Comparison of ENCODE assay signal across 22 cellular contexts in genomic region chr7:28375729-28376128, GRCh38. TPM values are rescaled to one million over a fixed set of nuclear protein-coding genes. Genes with fewer than 3 reads are reported as not detected.
A peak's percentile ranks its signal among the peaks of the same experiment; 100 is the strongest.
DNase-seq lines count a peak whose midpoint lies in the region; ATAC-seq, FAIRE-seq and TF ChIP-seq lines count a peak whose summit lies in the region.
"Had no signal": no experiment of that assay in that cellular context is flagged by ENCODE, and none has a peak within 500 bp of the region (broad histone marks: within the 10 kb centered on the region; RNA-seq: fewer than 3 reads in every experiment).

No MANE protein-coding gene starts in this region.

- no peaks in the 10 kb centered on the region for H3K4me1 Mint-ChIP-seq in Caco-2 (ENCODE audit: low read depth, unreplicated experiment)
- H3K4me1 Mint-ChIP-seq: B cell; CD4-positive, alpha-beta memory T cell; CD4-positive, CD25-positive, alpha-beta regulatory T cell; CD8-positive, alpha-beta memory T cell had no signal

- POLR2A ChIA-PET in HepG2 (lab: Yijun Ruan, JAX) (no interaction called here), Caco-2 (lab: Charles Lee) (no interaction called here)

- H3K79me2 ChIP-seq in HepG2 (ENCODE audit: insufficient read depth, low read length): no peaks in the 10 kb centered on the region

- no peak overlapping the region for H3K27ac ChIP-seq in HepG2 (ENCODE audit: extremely low read length, insufficient read depth, low read length)
- no peak overlapping the region for H3K27ac ChIP-seq in right lobe of liver
- H3K27ac ChIP-seq: 22Rv1; A549; BLaER1 treated with 17β-estradiol and CSF1 and Interleukin-3, amounts not matched to agents 10 nM and 100 nM; C4-2B had no signal

- no TSS peak for BruUV-seq in HepG2 (replicated peaks; lab: Mats Ljungman, UMichigan)
- no TSS peak for BruUV-seq in Caco-2 (replicated peaks; lab: Mats Ljungman, UMichigan)

- FAIRE-seq in HepG2 (lab: Jason Lieb, UNC): no peak
- FAIRE-seq: A549, D721Med, G401.6, GM12891, GM19239 had no signal

- in situ Hi-C loops in HepG2 (cut with HindIII; ENCODE audit: extremely low pct_ligation_motif_present, low pct_unique_long_range_greater_than_20kb): no loop called here

- no peak for TF ChIP-seq CTCF in HepG2 (CRISPR knock-in tag; IDR thresholded peaks at IDR 0.05)
- no peak for TF ChIP-seq CTCF in right lobe of liver (IDR thresholded peaks at IDR 0.05)
- TF ChIP-seq CTCF in Caco-2 (IDR thresholded peaks at IDR 0.05; ENCODE audit: insufficient read depth in 1 of 2, low read depth in 1 of 2, low read length in 1 of 2, severe bottlenecking in 1 of 2, unreplicated experiment in 1 of 2): no peak

- no peaks in the 10 kb centered on the region for H4K20me1 ChIP-seq in HepG2 (ENCODE audit: insufficient read depth, low read length)
- H4K20me1 ChIP-seq: BLaER1 treated with 17β-estradiol and CSF1 and Interleukin-3, amounts not matched to agents 10 nM and 100 nM had no signal

- H3K4me1 ChIP-seq in HepG2 (ENCODE audit: insufficient read depth, low read length): no peaks in the 10 kb centered on the region
- no peaks in the 10 kb centered on the region for H3K4me1 ChIP-seq in right lobe of liver
- 0 out of 2 replicates have a peak, but pooled peaks cover 4% of the 10 kb centered on the region for H3K4me1 ChIP-seq in Caco-2
- H3K4me1 ChIP-seq: BLaER1 treated with 17β-estradiol and CSF1 and Interleukin-3, amounts not matched to agents 10 nM and 100 nM had no signal

- no peak for ATAC-seq in HepG2
- ATAC-seq in right lobe of liver: no peak
- ATAC-seq: A549 had no signal

- peaks cover 3% of the 10 kb centered on the region for H3K27me3 Mint-ChIP-seq in Caco-2 (ENCODE audit: insufficient read depth, unreplicated experiment)
- H3K27me3 Mint-ChIP-seq: CD4-positive, CD25-positive, alpha-beta regulatory T cell had no signal

- no peak overlapping the region for H3K4me3 Mint-ChIP-seq in Caco-2 (ENCODE audit: unreplicated experiment)
- H3K4me3 Mint-ChIP-seq: B cell; CD4-positive, alpha-beta memory T cell; CD4-positive, CD25-positive, alpha-beta regulatory T cell; CD8-positive, alpha-beta memory T cell had no signal

- TF ChIP-seq RAD21 in HepG2 (CRISPR knock-in tag; IDR thresholded peaks at IDR 0.05): no peak

- no peak overlapping the region for H3K9ac ChIP-seq in HepG2 (ENCODE audit: insufficient read depth, low read depth, low read length)
- H3K9ac ChIP-seq: BLaER1 treated with 17β-estradiol and CSF1 and Interleukin-3, amounts not matched to agents 10 nM and 100 nM had no signal

- no peak for DNase-seq in HepG2 (ENCODE audit: low spot score)
- DNase-seq in right lobe of liver: no peak
- peak; percentile 27 for DNase-seq in myocyte (ENCODE audit: low read depth)
- no peak for DNase-seq in NCI-H2029 (lab: John Stamatoyannopoulos, UW)
- DNase-seq in Caco-2: no peak
- DNase-seq: AML-193; Calu3; CD4-positive, alpha-beta memory T cell; CD4-positive, CD25-positive, alpha-beta regulatory T cell; CD8-positive, alpha-beta memory T cell; COR-L47; DMS79 treated with DMSO at 0.1 percent for 48 hours; GF-D8 had no signal

- H3K9me3 Mint-ChIP-seq in Caco-2 (ENCODE audit: unreplicated experiment): no peaks in the 10 kb centered on the region
- H3K9me3 Mint-ChIP-seq: CD4-positive, CD25-positive, alpha-beta regulatory T cell; CD8-positive, alpha-beta memory T cell had no signal

- H3K9me3 ChIP-seq in HepG2 (ENCODE audit: low read length) (no peaks in the 10 kb centered on the region), right lobe of liver (no peaks in the 10 kb centered on the region), Caco-2 (no peaks in the 10 kb centered on the region)
- H3K9me3 ChIP-seq: A549; BLaER1 treated with 17β-estradiol and CSF1 and Interleukin-3, amounts not matched to agents 10 nM and 100 nM had no signal

- H3K36me3 ChIP-seq in HepG2 (replicated peaks in 1 of 2; ENCODE audit: control insufficient read depth in 1 of 2, insufficient read depth in 2 of 2, low read length in 2 of 2) (no peaks in the 10 kb centered on the region), right lobe of liver (no peaks in the 10 kb centered on the region), Caco-2 (ENCODE audit: control insufficient read depth, insufficient read depth, low read length) (no peaks in the 10 kb centered on the region)
- H3K36me3 ChIP-seq: BLaER1 treated with 17β-estradiol and CSF1 and Interleukin-3, amounts not matched to agents 10 nM and 100 nM had no signal

- H3K4me3 ChIP-seq in HepG2 (replicated peaks in 1 of 3; ENCODE audit: insufficient read depth in 1 of 3, low read depth in 2 of 3, low read length in 3 of 3) (no peak overlapping the region), right lobe of liver (no peak overlapping the region), Caco-2 (ENCODE audit: low read depth, low read length) (no peak overlapping the region)
- H3K4me3 ChIP-seq: A549; BLaER1 treated with 17β-estradiol and CSF1 and Interleukin-3, amounts not matched to agents 10 nM and 100 nM had no signal

- TF ChIP-seq POLR2A in HepG2 (IDR thresholded peaks at IDR 0.05; ENCODE audit: insufficient read depth in 1 of 2, low read depth in 2 of 2, low read length in 2 of 2) (no peak), right lobe of liver (IDR thresholded peaks at IDR 0.05) (no peak)

- no peak for TF ChIP-seq EP300 in HepG2 (IDR thresholded peaks at IDR 0.05; ENCODE audit: low read depth in 2 of 2, low read length in 2 of 2)
- no peak for TF ChIP-seq EP300 in HepG2 (CRISPR knock-in tag; IDR thresholded peaks at IDR 0.05; ENCODE audit: borderline replicate concordance)

- no peak overlapping the region for H2AFZ ChIP-seq in HepG2 (ENCODE audit: low read length)

- CTCF ChIA-PET in HepG2 (lab: Yijun Ruan, JAX; ENCODE audit: low intra/inter-chr PET ratio, low total read pairs) (no interaction called here), Caco-2 (lab: Charles Lee) (no interaction called here)

- H3K36me3 Mint-ChIP-seq in Caco-2 (ENCODE audit: insufficient read depth, unreplicated experiment): no peaks in the 10 kb centered on the region
- H3K36me3 Mint-ChIP-seq: CD4-positive, alpha-beta memory T cell; CD4-positive, CD25-positive, alpha-beta regulatory T cell; CD8-positive, alpha-beta memory T cell had no signal

- H3K27me3 ChIP-seq in HepG2 (ENCODE audit: control insufficient read depth in 1 of 2, insufficient read depth in 2 of 2, low read length in 2 of 2): peaks cover 0 to 4% of the 10 kb centered on the region in 2 experiments; a peak in 2 of 5 replicates
- H3K27me3 ChIP-seq in right lobe of liver: no peaks in the 10 kb centered on the region
- no peaks in the 10 kb centered on the region for H3K27me3 ChIP-seq in Caco-2 (replicated peaks; ENCODE audit: control insufficient read depth, insufficient read depth, low read length)
- H3K27me3 ChIP-seq: BLaER1 treated with 17β-estradiol and CSF1 and Interleukin-3, amounts not matched to agents 10 nM and 100 nM had no signal

- 0% methylated on average over 1 of the region's 1 CpG for WGBS in HepG2 (ENCODE audit: low lambda C conversion rate)
- 44% methylated on average over 1 of the region's 1 CpG for WGBS in right lobe of liver (ENCODE audit: insufficient coverage, low coverage, low lambda C conversion rate, missing lambda C conversion rate)

- no peak overlapping the region for H3K4me2 ChIP-seq in HepG2 (ENCODE audit: low read depth, low read length)
- H3K4me2 ChIP-seq: A549; BLaER1 treated with 17β-estradiol and CSF1 and Interleukin-3, amounts not matched to agents 10 nM and 100 nM had no signal

- intact Hi-C loops in HepG2 (cut with micrococcal nuclease; ENCODE audit: unreplicated experiment): no loop called here
- intact Hi-C loops in right lobe of liver (cut with DNase I): no loop called here
- intact Hi-C loops in Caco-2 (cut with micrococcal nuclease; ENCODE audit: unreplicated experiment): no loop called here

- no peak overlapping the region for H3K27ac Mint-ChIP-seq in Caco-2 (ENCODE audit: unreplicated experiment)
- H3K27ac Mint-ChIP-seq: B cell; CD4-positive, alpha-beta memory T cell; CD4-positive, CD25-positive, alpha-beta regulatory T cell; CD8-positive, alpha-beta memory T cell had no signal

TF ChIP-seq in HepG2, 621 proteins besides CTCF, POLR2A, EP300 and RAD21:
- TF ChIP-seq NFKBIZ (CRISPR knock-in tag; IDR thresholded peaks at IDR 0.05) (no peak), ZNF629 (CRISPR knock-in tag; conservative IDR thresholded peaks at IDR 0.05) (peak; percentile 56), TGIF2 (CRISPR knock-in tag; IDR thresholded peaks at IDR 0.05) (no peak)

RNA-seq across cellular contexts. Expression of gene CREB5, which starts 36.6 kb away (rescaled TPM):
- 0.38 and 0.45 TPM in 2 replicates for total RNA-seq in HepG2 (2016; rRNA removed; fragmentation: Illumina TruSeq; extraction: Trizol)
- total RNA-seq in HepG2 (2016; cell fraction: cytosol; rRNA removed; fragmentation: Illumina TruSeq; extraction: Trizol; ENCODE audit: low read depth): 0.40 and 0.53 TPM in 2 replicates
- 0.71 and 0.79 TPM in 2 replicates for total RNA-seq in HepG2 (2016; cell fraction: insoluble cytoplasmic fraction; rRNA removed; fragmentation: Illumina TruSeq; extraction: Trizol)
- 0.22 and 0.38 TPM in 2 replicates for total RNA-seq in HepG2 (2016; cell fraction: membrane; rRNA removed; fragmentation: Illumina TruSeq; extraction: Trizol)
- total RNA-seq in HepG2 (2016; cell fraction: nucleus; rRNA removed; fragmentation: Illumina TruSeq; extraction: Trizol): 2.4 and 3.2 TPM in 2 replicates
- polyA plus RNA-seq in HepG2 (2011; rRNA removed): 0.71 and 2.3 TPM in 2 replicates
- polyA plus RNA-seq in HepG2 (2011; cell fraction: cytosol; rRNA removed): 0.59 and 0.77 TPM in 2 replicates
- 5.0 and 6.0 TPM in 2 replicates for polyA plus RNA-seq in HepG2 (2011; cell fraction: nucleus; rRNA removed)
- 0.20 and 0.84 TPM in 2 replicates for polyA plus RNA-seq in HepG2 (2012)
- 0.40 and 0.69 TPM in 2 replicates for polyA plus RNA-seq in HepG2 (2016; cell fraction: cytosol; fragmentation: Illumina TruSeq; extraction: Trizol; ENCODE audit: low read depth)
- 0.94 and 1.3 TPM in 2 replicates for polyA plus RNA-seq in HepG2 (2016; cell fraction: insoluble cytoplasmic fraction; fragmentation: Illumina TruSeq; extraction: Trizol; ENCODE audit: low read depth)
- 0.03 and 0.40 TPM in 2 replicates for polyA plus RNA-seq in HepG2 (2016; cell fraction: membrane; fragmentation: Illumina TruSeq; extraction: Trizol; ENCODE audit: low read depth)
- 1.5 and 2.1 TPM in 2 replicates for polyA plus RNA-seq in HepG2 (2016; cell fraction: nucleus; fragmentation: Illumina TruSeq; extraction: Trizol; ENCODE audit: insufficient read depth, low read depth)
- 0.12 and 1.7 TPM in 2 replicates for polyA minus RNA-seq in HepG2 (2011; rRNA and poly(A)+ RNA removed; ENCODE audit: low replicate concordance)
- polyA minus RNA-seq in HepG2 (2011; cell fraction: cytosol; rRNA and poly(A)+ RNA removed): 0.18 and 0.79 TPM in 2 replicates
- 4.8 and 9.7 TPM in 2 replicates for polyA minus RNA-seq in HepG2 (2011; cell fraction: nucleus; rRNA and poly(A)+ RNA removed)
- 1 to 10 TPM in 4 of 6 experiments, under 1 TPM in 2; 0.48 to 6.3 (median 1.4) TPM for total RNA-seq in right lobe of liver
- total RNA-seq in myocyte: 3.7 and 4.0 TPM in 2 replicates
- 1.7 TPM for polyA plus RNA-seq in myocyte (2012)
- 9.1 and 9.2 TPM in 2 replicates for total RNA-seq in Caco-2 (2022)
- total RNA-seq: CD4-positive, alpha-beta memory T cell; CD8-positive, alpha-beta memory T cell had no signal
- polyA plus RNA-seq: CD4-positive, alpha-beta memory T cell; CD4-positive, CD25-positive, alpha-beta regulatory T cell; CD8-positive, alpha-beta memory T cell had no signal
